In genomic region chr2:112765251-112765650, GRCh38 we compare ENCODE assay signal across 8 cellular contexts. TPM values are rescaled to one million over a fixed set of nuclear protein-coding genes. Genes with fewer than 3 reads are reported as not detected.
DNase-seq lines count a peak whose midpoint lies in the region; ATAC-seq, FAIRE-seq and TF ChIP-seq lines count a peak whose summit lies in the region.

No MANE protein-coding gene starts in this region.

- H3K9me3 ChIP-seq in Peyer's patch (no peaks in the 10 kb centered on the region), esophagus squamous epithelium (no peaks in the 10 kb centered on the region)

- H3K27me3 ChIP-seq in Peyer's patch = no peaks in the 10 kb centered on the region
- no peaks in the 10 kb centered on the region for H3K27me3 ChIP-seq in esophagus squamous epithelium

- peak overlapping the region in 3 of 4 donors; percentile 40 to 70 (median 55) for H3K27ac ChIP-seq in Peyer's patch
- H3K27ac ChIP-seq in esophagus squamous epithelium = peak overlapping the region in 3 of 4 donors; percentile 75 to 89 (median 86)

- FAIRE-seq in GM18507 (lab: Jason Lieb, UNC) (peak; percentile 15), frontal cortex (lab: Jason Lieb, UNC) (no peak)

- TF ChIP-seq POLR2A in Peyer's patch (IDR thresholded peaks at IDR 0.05) (no peak), esophagus squamous epithelium (IDR thresholded peaks at IDR 0.05) (no peak)

- intact Hi-C loops in esophagus squamous epithelium (cut with DNase I) = no loop called here

- H3K36me3 ChIP-seq in Peyer's patch (no peaks in the 10 kb centered on the region), esophagus squamous epithelium (no peaks in the 10 kb centered on the region)

- H3K4me3 ChIP-seq in Peyer's patch = peak overlapping the region; percentile 70 to 78 (median 75)
- H3K4me3 ChIP-seq in esophagus squamous epithelium = peak overlapping the region; percentile 55 to 91 (median 81)
- H3K4me3 ChIP-seq in skeletal muscle cell (ENCODE audit: low read depth, low read length) = peak overlapping the region; percentile 88

- H3K4me1 ChIP-seq in Peyer's patch = peaks cover 0 to 14% (median 7%) of the 10 kb centered on the region in 4 donors
- H3K4me1 ChIP-seq in esophagus squamous epithelium = peaks cover 6 to 39% (median 12%) of the 10 kb centered on the region in 3 donors

- 51 to 52% methylated on average over 4 of the region's 4 CpGs for whole genome bisulfite sequencing in esophagus squamous epithelium, 2 donors

- no peak for DNase-seq in GM18507 (ENCODE audit: extremely low spot score, insufficient read length, low read depth)
- DNase-seq in Peyer's patch = no peak
- no peak for DNase-seq in esophagus squamous epithelium (lab: John Stamatoyannopoulos, UW)
- DNase-seq in skeletal muscle cell (ENCODE audit: low read depth) = no peak
- no peak for DNase-seq in kidney glomerular epithelial cell (lab: John Stamatoyannopoulos, UW)
- DNase-seq in frontal cortex (ENCODE audit: low spot score in 2 of 2) = no peak

- ATAC-seq in HG03159 (IDR thresholded peaks at IDR 0.05; ENCODE audit: unreplicated experiment) = no peak
- ATAC-seq in GM21717 (IDR thresholded peaks at IDR 0.05; ENCODE audit: unreplicated experiment) = no peak

- TF ChIP-seq CTCF in Peyer's patch (IDR thresholded peaks at IDR 0.05) (no peak), esophagus squamous epithelium (IDR thresholded peaks at IDR 0.05) (no peak)

RNA-seq across cellular contexts. Expression of gene CKAP2L, which starts 0.8 kb away (rescaled TPM):
- total RNA-seq in Peyer's patch = 10 to 100 TPM in 1 of 4 donors, 1 to 10 TPM in 1, under 1 TPM in 2; 0.54 to 19.0 (median 1.3) TPM
- total RNA-seq in esophagus squamous epithelium = 10 to 100 TPM in 1 of 4 donors, 1 to 10 TPM in 3; 4.3 to 14.4 (median 6.7) TPM
- total RNA-seq in frontal cortex = 2.0 TPM

RNA-seq across cellular contexts. Expression of gene IL1A, which starts 19.0 kb away (rescaled TPM):
- total RNA-seq in Peyer's patch (not detected), esophagus squamous epithelium (10 to 100 TPM in 1 of 4 donors, 1 to 10 TPM in 2, under 1 TPM in 1; 0.53 to 37.4 (median 4.3) TPM), frontal cortex (0.41 TPM)

RNA-seq across cellular contexts. Expression of gene NT5DC4, which starts 44.4 kb away (rescaled TPM):
- total RNA-seq in Peyer's patch (1 to 10 TPM in 1 of 4 donors, not detected in 3; 5.8 TPM), esophagus squamous epithelium (not detected), frontal cortex (not detected)
